2 cellular contexts compared by ENCODE assay signal in genomic region chr4:52554606-52555355, GRCh38.
TF ChIP-seq lines count a peak whose summit lies in the region.

No MANE protein-coding gene starts in this region.

TF ChIP-seq in GM23338, 12 proteins besides CTCF, POLR2A, EP300 and RAD21 (continued from another document):
- TF ChIP-seq STAT1 (IDR thresholded peaks at IDR 0.05; ENCODE audit: unreplicated experiment) = no peak
- no peak for TF ChIP-seq EZH2 (IDR thresholded peaks at IDR 0.05; ENCODE audit: low read depth, unreplicated experiment)
- no peak for TF ChIP-seq NANOG (IDR thresholded peaks at IDR 0.05; ENCODE audit: borderline replicate concordance)
- no peak for TF ChIP-seq CREB1 (CRISPR knock-in tag; IDR thresholded peaks at IDR 0.05; ENCODE audit: low read depth)
- TF ChIP-seq ZNF462 (CRISPR knock-in tag; IDR thresholded peaks at IDR 0.05) = no peak
- no peak for TF ChIP-seq REST (IDR thresholded peaks at IDR 0.05; ENCODE audit: unreplicated experiment)
- TF ChIP-seq EZH2phosphoT487 (IDR thresholded peaks at IDR 0.05; ENCODE audit: unreplicated experiment) = no peak
- TF ChIP-seq ZNF114 (CRISPR knock-in tag; IDR thresholded peaks at IDR 0.05) = no peak
- TF ChIP-seq POLR2AphosphoS5 (IDR thresholded peaks at IDR 0.05; ENCODE audit: low read depth) = no peak

TF ChIP-seq in SK-N-SH, 30 proteins besides CTCF, POLR2A, EP300 and RAD21 (continued from another document):
- TF ChIP-seq NRF1 (IDR thresholded peaks at IDR 0.05; ENCODE audit: low read depth, low read length) = no peak
- TF ChIP-seq RCOR1 (IDR thresholded peaks at IDR 0.05; ENCODE audit: low read length) = no peak
- TF ChIP-seq RXRA (IDR thresholded peaks at IDR 0.05; ENCODE audit: borderline replicate concordance, low read depth) = no peak
